ENCODE assay signal across 3 cellular contexts in the genomic region with DNA sequence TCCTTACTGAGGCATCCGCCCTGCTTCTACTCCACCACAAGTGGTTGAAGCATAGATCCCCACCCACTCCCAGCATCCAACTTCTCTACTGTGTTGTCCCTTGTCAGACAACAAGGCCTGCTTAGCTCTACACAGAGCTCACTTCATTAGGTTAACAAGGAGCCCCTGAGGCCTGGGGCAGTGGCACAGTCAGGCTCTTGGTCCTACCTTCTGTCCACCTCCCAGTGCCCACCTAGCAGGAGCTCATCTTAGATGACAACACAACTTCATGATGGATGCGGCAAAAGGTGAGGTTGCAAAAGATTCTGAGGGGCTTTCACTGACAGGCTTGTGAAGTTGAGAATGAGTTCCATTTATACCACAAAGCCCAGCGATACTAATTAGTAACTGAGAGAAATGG.
"Had no signal": no experiment of that assay in that cellular context is flagged by ENCODE, and none has a peak within 500 bp of the region (broad histone marks: within the 10 kb centered on the region; RNA-seq: fewer than 3 reads in every experiment).

No MANE protein-coding gene starts in this region.

- ATAC-seq: GM12878 had no signal

- H3K4me3 ChIP-seq: GM12878 had no signal

- DNase-seq: GDM1, GF-D8 had no signal
